ENCODE assay signal across 1 cellular context in the genomic region with DNA sequence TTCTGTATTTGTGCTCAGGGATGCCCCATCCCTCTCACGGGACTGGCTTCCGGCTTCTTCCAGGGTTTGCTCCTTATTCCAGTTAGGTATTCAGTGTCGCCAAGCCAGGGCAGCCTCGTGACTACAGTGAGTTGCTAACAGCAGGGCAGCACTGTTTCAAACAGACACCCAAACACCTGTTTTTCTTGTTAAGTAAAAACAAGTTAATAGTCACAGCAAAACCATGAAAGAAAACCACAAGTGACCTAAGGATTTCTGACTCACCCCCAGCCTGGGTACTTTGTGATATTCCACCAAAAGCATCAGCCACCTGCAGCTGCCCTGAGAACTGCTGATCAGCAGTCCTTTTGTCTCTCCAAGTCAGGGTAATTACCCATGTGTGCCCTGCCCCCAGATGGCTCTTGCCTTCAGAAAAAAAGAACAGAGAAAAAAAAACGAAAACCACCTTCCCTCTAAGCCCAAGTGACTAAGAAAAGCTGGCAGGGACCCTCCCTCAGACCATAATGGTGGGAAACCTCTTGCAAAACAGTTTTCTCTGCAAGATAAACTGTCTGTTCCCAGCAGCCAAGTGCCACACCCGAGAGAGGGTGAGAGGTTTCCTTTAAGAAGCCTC.
TF ChIP-seq lines count a peak whose summit lies in the region.

No MANE protein-coding gene starts in this region.

TF ChIP-seq in GM23338, 12 proteins besides CTCF, POLR2A, EP300 and RAD21 (continued from another document):
- TF ChIP-seq, protein P1, sequence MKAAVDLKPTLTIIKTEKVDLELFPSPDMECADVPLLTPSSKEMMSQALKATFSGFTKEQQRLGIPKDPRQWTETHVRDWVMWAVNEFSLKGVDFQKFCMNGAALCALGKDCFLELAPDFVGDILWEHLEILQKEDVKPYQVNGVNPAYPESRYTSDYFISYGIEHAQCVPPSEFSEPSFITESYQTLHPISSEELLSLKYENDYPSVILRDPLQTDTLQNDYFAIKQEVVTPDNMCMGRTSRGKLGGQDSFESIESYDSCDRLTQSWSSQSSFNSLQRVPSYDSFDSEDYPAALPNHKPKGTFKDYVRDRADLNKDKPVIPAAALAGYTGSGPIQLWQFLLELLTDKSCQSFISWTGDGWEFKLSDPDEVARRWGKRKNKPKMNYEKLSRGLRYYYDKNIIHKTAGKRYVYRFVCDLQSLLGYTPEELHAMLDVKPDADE (IDR thresholded peaks at IDR 0.05): no peak
- TF ChIP-seq POLR2AphosphoS5 (IDR thresholded peaks at IDR 0.05; ENCODE audit: low read depth): no peak
- no peak for TF ChIP-seq STAT1 (IDR thresholded peaks at IDR 0.05; ENCODE audit: unreplicated experiment)
- TF ChIP-seq NANOG (IDR thresholded peaks at IDR 0.05; ENCODE audit: borderline replicate concordance): no peak
- no peak for TF ChIP-seq EZH2phosphoT487 (IDR thresholded peaks at IDR 0.05; ENCODE audit: unreplicated experiment)
- TF ChIP-seq JUNB (IDR thresholded peaks at IDR 0.05; ENCODE audit: unreplicated experiment): no peak
- no peak for TF ChIP-seq ZNF114 (CRISPR knock-in tag; IDR thresholded peaks at IDR 0.05)
TF ChIP-seq in GM23338: peak in this region for 0.
